Comparison of ENCODE assay signal across 8 cellular contexts in the genomic region with DNA sequence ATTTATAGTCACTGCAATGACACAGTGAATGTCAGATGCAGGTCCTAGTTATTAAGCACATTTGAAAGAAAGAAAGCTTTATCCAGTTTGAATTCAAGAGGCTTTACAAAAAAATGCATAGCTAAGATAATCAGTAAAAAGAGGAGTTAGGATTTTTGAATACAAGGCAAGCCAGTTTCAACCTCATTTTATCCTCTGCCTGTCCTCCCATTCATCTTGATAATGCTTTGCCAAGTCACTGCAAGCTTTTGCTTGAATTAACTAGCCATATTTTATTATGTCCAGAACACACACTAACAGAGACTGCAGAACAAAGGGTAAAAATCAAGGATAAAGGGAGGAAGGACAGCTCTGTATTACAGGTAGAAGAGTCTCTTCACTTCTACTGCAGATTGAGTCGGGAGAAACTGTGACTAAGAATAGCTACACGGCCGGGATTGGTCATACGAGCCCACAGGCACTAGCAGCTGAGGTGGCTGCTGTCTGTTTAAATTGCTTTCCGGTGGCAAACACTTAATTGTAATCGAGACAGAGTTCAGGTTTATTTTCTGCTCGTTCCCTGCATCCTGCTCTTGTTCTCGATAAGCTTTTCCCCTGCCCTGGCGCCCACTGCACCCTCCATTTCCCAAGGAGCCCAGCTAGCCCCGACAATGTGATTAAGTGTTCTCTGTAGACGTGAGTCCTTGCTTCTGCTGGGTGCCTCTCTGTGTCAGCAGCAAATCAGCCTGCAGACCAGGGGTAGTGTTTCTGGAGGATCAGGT. TPM values are rescaled to one million over a fixed set of nuclear protein-coding genes. Genes with fewer than 3 reads are reported as not detected.
DNase-seq lines count a peak whose midpoint lies in the region; ATAC-seq and TF ChIP-seq lines count a peak whose summit lies in the region.

No MANE protein-coding gene starts in this region.

- TF ChIP-seq CTCF in fibroblast of the aortic adventitia (IDR thresholded peaks at IDR 0.05; ENCODE audit: insufficient read depth, low read length) (no peak), testis (IDR thresholded peaks at IDR 0.05) (no peak)

- H3K4me3 ChIP-seq in fibroblast of the aortic adventitia (ENCODE audit: low read depth, low read length): no peak overlapping the region
- no peak overlapping the region for H3K4me3 ChIP-seq in testis

- H3K27ac Mint-ChIP-seq in immature natural killer cell: no peak overlapping the region

- H3K27me3 ChIP-seq in testis: no peaks in the 10 kb centered on the region

- ATAC-seq in HG03460 (IDR thresholded peaks at IDR 0.05; ENCODE audit: unreplicated experiment): no peak
- no peak for ATAC-seq in HG02798 (IDR thresholded peaks at IDR 0.05; ENCODE audit: poor library complexity, unreplicated experiment)

- H3K4me3 Mint-ChIP-seq in immature natural killer cell: no peak overlapping the region

- WGBS in testis, 2 donors: 33 to 39% methylated on average over 11 of the region's 11 CpGs

- H3K27me3 Mint-ChIP-seq in immature natural killer cell (ENCODE audit: low read depth in 3 of 3): peaks cover 4 to 18% (median 8%) of the 10 kb centered on the region in 3 donors

- DNase-seq in NCI-H82 (lab: John Stamatoyannopoulos, UW): peak; percentile 44
- no peak for DNase-seq in NCI-H82 treated with DMSO at 0.1 percent for 48 hours (lab: John Stamatoyannopoulos, UW; ENCODE audit: unreplicated experiment)
- peak; percentile 46 for DNase-seq in OCI-M1 (lab: John Stamatoyannopoulos, UW)
- peak; percentile 13 for DNase-seq in fibroblast of the aortic adventitia (ENCODE audit: low read depth)
- peak; percentile 40 for DNase-seq in testis
- no peak for DNase-seq in immature natural killer cell

- no peak overlapping the region for H3K27ac ChIP-seq in testis

- H3K36me3 ChIP-seq in testis (ENCODE audit: low read depth, missing control alignments): no peaks in the 10 kb centered on the region

- peaks cover 0 to 4% (median 0%) of the 10 kb centered on the region in 6 donors for H3K9me3 Mint-ChIP-seq in immature natural killer cell

- H3K4me1 Mint-ChIP-seq in immature natural killer cell: no peaks in the 10 kb centered on the region

- intact Hi-C loops in testis (cut with DNase I; ENCODE audit: low total_unique reads): no loop called here

- H3K36me3 Mint-ChIP-seq in immature natural killer cell: no peaks in the 10 kb centered on the region

- peaks cover 11% of the 10 kb centered on the region for H3K4me1 ChIP-seq in testis

- TF ChIP-seq POLR2A in testis (IDR thresholded peaks at IDR 0.05): no peak

- H3K9me3 ChIP-seq in testis: no peaks in the 10 kb centered on the region

RNA-seq across cellular contexts. Expression of gene AKAP12, which starts 30.5 kb away (rescaled TPM):
- total RNA-seq in fibroblast of the aortic adventitia (ENCODE audit: low replicate concordance) (196 and 349 TPM in 2 replicates), testis (100 to 1,000 TPM; 280 to 287 TPM)
- polyA plus RNA-seq in testis (ENCODE audit: insufficient read depth, low read depth, low replicate concordance) (244 TPM), immature natural killer cell (under 1 TPM in 2 of 3 donors, not detected in 1; 0.19 to 0.21 TPM)

Comparison
In these comparisons a context has a peak if more than half of its experiments do, and no peak if none do; other contexts are left out.
1. DNase-seq: peak in NCI-H82 (single experiment), OCI-M1 (single experiment), fibroblast of the aortic adventitia (single experiment) and testis (single experiment); none in NCI-H82 treated with DMSO at 0.1 percent for 48 hours (single experiment) and immature natural killer cell (0 of 3).